In the genomic region with DNA sequence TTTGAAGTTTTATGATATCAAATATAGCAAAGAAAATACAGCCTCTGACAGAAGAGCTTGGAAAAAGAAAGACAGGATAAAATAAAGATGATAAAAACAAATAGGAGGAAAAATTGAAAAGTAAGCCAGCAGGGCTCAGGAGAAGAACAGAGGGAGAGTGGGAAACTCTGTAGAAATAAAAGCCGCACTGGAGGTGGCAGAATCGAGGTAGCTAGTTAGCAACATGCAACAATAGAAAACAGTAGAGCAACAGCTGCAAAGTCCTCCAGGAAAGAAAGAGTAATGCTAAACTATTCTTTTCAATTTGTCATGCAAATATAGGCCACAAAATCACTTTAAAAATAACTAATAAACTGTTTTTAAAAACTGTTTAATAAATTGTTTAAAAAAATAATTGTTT, we compare ENCODE assay signal across 28 cellular contexts. TPM values are rescaled to one million over a fixed set of nuclear protein-coding genes. Genes with fewer than 3 reads are reported as not detected.
DNase-seq lines count a peak whose midpoint lies in the region; ATAC-seq and TF ChIP-seq lines count a peak whose summit lies in the region.
"Had no signal": no experiment of that assay in that cellular context is flagged by ENCODE, and none has a peak within 500 bp of the region (broad histone marks: within the 10 kb centered on the region; RNA-seq: fewer than 3 reads in every experiment).

No MANE protein-coding gene starts in this region.

- no peak for ATAC-seq in naive thymus-derived CD8-positive, alpha-beta T cell
- ATAC-seq: HepG2, left ventricle myocardium superior, pancreas had no signal

- 59% methylated on average over 2 of the region's 2 CpGs for WGBS in HUES64
- WGBS in ectodermal cell, 2 experiments: 0 to 17% methylated on average over 2 of the region's 2 CpGs

- peaks cover 55% of the 10 kb centered on the region for H3K4me1 Mint-ChIP-seq in T-helper 2 cell treated with Interferon-gamma antibody and Interleukin-4, amounts not matched to agents 5 μg/mL and 100 μg/mL, for 36 hours (ENCODE audit: low read depth)
- H3K4me1 Mint-ChIP-seq in naive thymus-derived CD8-positive, alpha-beta T cell: peaks cover 24 to 62% (median 56%) of the 10 kb centered on the region in 4 donors
- H3K4me1 Mint-ChIP-seq in chondrocyte (ENCODE audit: low read depth): no peaks in the 10 kb centered on the region
- no peaks in the 10 kb centered on the region for H3K4me1 Mint-ChIP-seq in Calu3 (ENCODE audit: low read depth, unreplicated experiment)
- H3K4me1 Mint-ChIP-seq: nephron had no signal

- CTCF ChIA-PET in Calu3 (lab: Charles Lee): no interaction called here

- peaks cover 12% of the 10 kb centered on the region for H3K36me3 ChIP-seq in HUES64 (ENCODE audit: insufficient read depth, low read length)
- no peaks in the 10 kb centered on the region for H3K36me3 ChIP-seq in ectodermal cell (ENCODE audit: control insufficient read depth, insufficient read depth, low read length)
- H3K36me3 ChIP-seq: adrenal gland, colonic mucosa, pancreas, right atrium auricular region had no signal

- H3K4me1 ChIP-seq in HUES64 (ENCODE audit: insufficient read depth, low read length): peaks cover 27% of the 10 kb centered on the region
- peaks cover 7% of the 10 kb centered on the region for H3K4me1 ChIP-seq in ectodermal cell (ENCODE audit: control insufficient read depth, insufficient read depth, low read length)
- H3K4me1 ChIP-seq: adrenal gland, colonic mucosa, esophagus squamous epithelium, pancreas, right atrium auricular region, tibial artery had no signal

- H3K9me3 Mint-ChIP-seq in T-helper 2 cell treated with Interferon-gamma antibody and Interleukin-4, amounts not matched to agents 5 μg/mL and 100 μg/mL, for 36 hours: no peaks in the 10 kb centered on the region
- H3K9me3 Mint-ChIP-seq in naive thymus-derived CD8-positive, alpha-beta T cell: no peaks in the 10 kb centered on the region
- H3K9me3 Mint-ChIP-seq in chondrocyte (ENCODE audit: low read depth) (no peaks in the 10 kb centered on the region), Calu3 (ENCODE audit: low read depth, unreplicated experiment) (no peaks in the 10 kb centered on the region)
- H3K9me3 Mint-ChIP-seq: brain; CD4-positive, alpha-beta memory T cell; nephron had no signal

- TF ChIP-seq CTCF in chondrocyte (IDR thresholded peaks at IDR 0.05) (no peak), Calu3 (IDR thresholded peaks at IDR 0.05; ENCODE audit: unreplicated experiment) (no peak)

- intact Hi-C loops in Calu3 (cut with micrococcal nuclease; ENCODE audit: unreplicated experiment): no loop called here

- H3K36me3 Mint-ChIP-seq in T-helper 2 cell treated with Interferon-gamma antibody and Interleukin-4, amounts not matched to agents 5 μg/mL and 100 μg/mL, for 36 hours (ENCODE audit: low read depth): peaks cover 37% of the 10 kb centered on the region
- peaks cover 0 to 23% (median 4%) of the 10 kb centered on the region in 3 donors for H3K36me3 Mint-ChIP-seq in naive thymus-derived CD8-positive, alpha-beta T cell
- peaks cover 5% of the 10 kb centered on the region for H3K36me3 Mint-ChIP-seq in chondrocyte (ENCODE audit: low read depth)
- peaks cover 5% of the 10 kb centered on the region for H3K36me3 Mint-ChIP-seq in Calu3 (ENCODE audit: insufficient read depth, unreplicated experiment)

- no peak overlapping the region for H3K9ac ChIP-seq in HUES64 (ENCODE audit: low read depth, low read length)

- DNase-seq in T-helper 2 cell treated with Interferon-gamma antibody and Interleukin-4, amounts not matched to agents 5 μg/mL and 100 μg/mL, for 36 hours (ENCODE audit: low spot score): no peak
- DNase-seq in T-helper 2 cell: no peak
- DNase-seq in naive thymus-derived CD8-positive, alpha-beta T cell: no peak
- DNase-seq in chondrocyte (ENCODE audit: low spot score): no peak
- no peak for DNase-seq in Calu3
- no peak for DNase-seq in activated effector memory CD4-positive, alpha-beta T cell treated with anti-CD3 and anti-CD28 coated beads, Interleukin-2, amount 50 U/mL, for 16 hours
- DNase-seq: activated CD4-positive, alpha-beta T cell treated with anti-CD3 and anti-CD28 coated beads for 4 hours; adrenal gland; CD4-positive, alpha-beta memory T cell; colonic mucosa; esophagus squamous epithelium; left ventricle myocardium superior; NCI-H1092 treated with DMSO at 0.1 percent for 48 hours; NCI-H2029; NCI-H226; pancreas; stimulated activated CD4-positive, alpha-beta T cell treated with anti-CD3 and anti-CD28 coated beads, Interleukin-12 subunit alpha, Interleukin-12 subunit beta, amount 100 ng/mL, for 4 hours; stimulated activated CD4-positive, alpha-beta T cell treated with anti-CD3 and anti-CD28 coated beads, Interleukin-4, amount 100 ng/mL, for 24 hours; stimulated activated naive CD4-positive, alpha-beta T cell treated with Interleukin-2 at 50 U/mL for 16 hours; tibial artery had no signal

- H3K4me3 ChIP-seq in HUES64 (ENCODE audit: low read length) (no peak overlapping the region), ectodermal cell (ENCODE audit: insufficient read depth, low read depth, low read length) (no peak overlapping the region)
- H3K4me3 ChIP-seq: adrenal gland, colonic mucosa, esophagus squamous epithelium, HAP-1, pancreas, right atrium auricular region, tibial artery had no signal

- peak overlapping the region; percentile 10 for H3K27ac Mint-ChIP-seq in T-helper 2 cell treated with Interferon-gamma antibody and Interleukin-4, amounts not matched to agents 5 μg/mL and 100 μg/mL, for 36 hours
- H3K27ac Mint-ChIP-seq in naive thymus-derived CD8-positive, alpha-beta T cell: peak overlapping the region; percentile 42 to 93 (median 88)
- H3K27ac Mint-ChIP-seq in chondrocyte (ENCODE audit: unreplicated experiment): no peak overlapping the region
- H3K27ac Mint-ChIP-seq in Calu3 (ENCODE audit: unreplicated experiment): no peak overlapping the region

- H3K27me3 Mint-ChIP-seq in T-helper 2 cell treated with Interferon-gamma antibody and Interleukin-4, amounts not matched to agents 5 μg/mL and 100 μg/mL, for 36 hours (ENCODE audit: low read depth): no peaks in the 10 kb centered on the region
- no peaks in the 10 kb centered on the region for H3K27me3 Mint-ChIP-seq in naive thymus-derived CD8-positive, alpha-beta T cell
- H3K27me3 Mint-ChIP-seq in chondrocyte (ENCODE audit: low read depth) (no peaks in the 10 kb centered on the region), Calu3 (ENCODE audit: unreplicated experiment) (no peaks in the 10 kb centered on the region)
- H3K27me3 Mint-ChIP-seq: CD4-positive, alpha-beta memory T cell had no signal

- H3K9me3 ChIP-seq in HUES64 (ENCODE audit: insufficient read depth, low read depth, low read length): no peaks in the 10 kb centered on the region
- no peaks in the 10 kb centered on the region for H3K9me3 ChIP-seq in ectodermal cell (ENCODE audit: control insufficient read depth, low read length)
- H3K9me3 ChIP-seq: adrenal gland, colonic mucosa, esophagus squamous epithelium, HAP-1, pancreas, right atrium auricular region, tibial artery had no signal

- H3K27ac ChIP-seq in HUES64 (ENCODE audit: low read depth, low read length) (peak overlapping the region; percentile 72; the same call in 1 of the 2 replicates), ectodermal cell (ENCODE audit: insufficient read depth, low read depth, low read length, poor library complexity, severe bottlenecking) (peak overlapping the region; percentile 29)
- H3K27ac ChIP-seq: 22Rv1, adrenal gland, colonic mucosa, esophagus squamous epithelium, pancreas, right atrium auricular region, tibial artery had no signal

- no TSS peak for BruUV-seq in Calu3 (replicated peaks; lab: Mats Ljungman, UMichigan)

- H3K27me3 ChIP-seq in HUES64 (ENCODE audit: insufficient read depth, low read length): no peaks in the 10 kb centered on the region
- no peaks in the 10 kb centered on the region for H3K27me3 ChIP-seq in ectodermal cell (ENCODE audit: control insufficient read depth, insufficient read depth, low read length, poor library complexity, severe bottlenecking)
- H3K27me3 ChIP-seq: adrenal gland, colonic mucosa, esophagus squamous epithelium, pancreas, right atrium auricular region, tibial artery had no signal

- POLR2A ChIA-PET in naive thymus-derived CD8-positive, alpha-beta T cell (lab: Charles Lee): interaction anchor here (1.0 to 1.5 kb wide), 2 partner anchors 20 to 29 kb away, joined by 4 to 5 read pairs; a partner anchor contains a TSS

- H3K4me3 Mint-ChIP-seq in T-helper 2 cell treated with Interferon-gamma antibody and Interleukin-4, amounts not matched to agents 5 μg/mL and 100 μg/mL, for 36 hours: no peak overlapping the region
- peak overlapping the region in 9 of 10 donors; percentile 5 to 47 (median 18) for H3K4me3 Mint-ChIP-seq in naive thymus-derived CD8-positive, alpha-beta T cell
- no peak overlapping the region for H3K4me3 Mint-ChIP-seq in chondrocyte (ENCODE audit: unreplicated experiment)
- H3K4me3 Mint-ChIP-seq in Calu3 (ENCODE audit: low read depth, unreplicated experiment): no peak overlapping the region
- H3K4me3 Mint-ChIP-seq: brain; CD4-positive, alpha-beta memory T cell; nephron had no signal

RNA-seq across cellular contexts. Expression of a gene that starts 28.8 kb away (rescaled TPM):
- 66.5 TPM for polyA plus RNA-seq in HUES64 (2013, experiment 1 of 2)
- polyA plus RNA-seq in HUES64 (2013, experiment 2 of 2): 67.6 TPM
- 80.2 TPM for polyA plus RNA-seq in ectodermal cell (2013, experiment 1 of 4)
- 89.9 TPM for polyA plus RNA-seq in ectodermal cell (2013, experiment 2 of 4)
- polyA plus RNA-seq in ectodermal cell (2013, experiment 3 of 4): 68.7 TPM
- polyA plus RNA-seq in ectodermal cell (2013, experiment 4 of 4): 70.9 TPM
- total RNA-seq in naive thymus-derived CD8-positive, alpha-beta T cell: 10 to 100 TPM; 87.0 to 96.9 TPM
- polyA plus RNA-seq in naive thymus-derived CD8-positive, alpha-beta T cell: 10 to 100 TPM; 71.1 to 78.2 (median 71.9) TPM
- 69.3 to 72.8 TPM (median 70.4 TPM) in 3 replicates for total RNA-seq in chondrocyte
- 41.7 and 50.0 TPM in 2 replicates for total RNA-seq in Calu3 (2022)

Comparison
In these comparisons a context has a peak if more than half of its experiments do, and no peak if none do; other contexts are left out.
1. H3K27ac Mint-ChIP-seq: peak in T-helper 2 cell treated with Interferon-gamma antibody and Interleukin-4, amounts not matched to agents 5 μg/mL and 100 μg/mL, for 36 hours (single experiment) and naive thymus-derived CD8-positive, alpha-beta T cell (10 of 10); none in chondrocyte (single experiment) and Calu3 (single experiment).
2. H3K4me3 Mint-ChIP-seq: peak in naive thymus-derived CD8-positive, alpha-beta T cell (9 of 10); none in T-helper 2 cell treated with Interferon-gamma antibody and Interleukin-4, amounts not matched to agents 5 μg/mL and 100 μg/mL, for 36 hours (single experiment), chondrocyte (single experiment) and Calu3 (single experiment).